In the genomic region with DNA sequence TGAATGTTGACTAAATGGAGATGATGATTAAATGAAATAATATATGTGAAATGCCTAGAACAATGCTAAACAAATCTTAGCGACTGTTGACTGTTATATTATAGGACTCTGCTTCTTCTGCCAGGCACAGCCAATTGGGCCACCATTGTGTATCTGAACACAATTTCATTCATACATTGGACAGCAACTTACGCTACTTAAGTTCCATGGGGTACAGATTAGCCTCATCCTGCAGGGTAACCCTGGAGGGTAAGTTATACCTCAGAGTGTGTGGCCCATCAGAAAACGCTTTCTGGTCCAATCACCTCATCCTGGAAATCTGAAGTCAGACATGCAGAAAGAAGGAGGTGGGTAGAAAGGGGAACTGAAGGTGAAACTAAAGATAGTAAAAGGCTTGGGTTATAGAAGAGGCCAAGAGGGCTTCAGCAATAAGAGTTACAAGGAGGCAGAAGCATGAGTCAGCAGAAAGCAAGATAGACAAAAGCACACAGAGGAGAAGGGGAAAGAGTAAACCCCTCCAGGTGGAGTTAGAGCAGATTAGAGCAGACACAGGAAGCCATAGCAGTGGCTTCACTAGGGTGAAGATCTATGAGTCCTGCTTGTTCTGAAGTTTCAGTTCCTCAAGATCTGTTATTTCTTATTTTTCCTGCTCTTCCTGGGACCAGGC, we compare ENCODE assay signal across 1 cellular context.
TF ChIP-seq lines count a peak whose summit lies in the region.

No MANE protein-coding gene starts in this region.

TF ChIP-seq in A549, 52 proteins besides CTCF, POLR2A, EP300 and RAD21 (continued from another document):
- TF ChIP-seq, protein P1, sequence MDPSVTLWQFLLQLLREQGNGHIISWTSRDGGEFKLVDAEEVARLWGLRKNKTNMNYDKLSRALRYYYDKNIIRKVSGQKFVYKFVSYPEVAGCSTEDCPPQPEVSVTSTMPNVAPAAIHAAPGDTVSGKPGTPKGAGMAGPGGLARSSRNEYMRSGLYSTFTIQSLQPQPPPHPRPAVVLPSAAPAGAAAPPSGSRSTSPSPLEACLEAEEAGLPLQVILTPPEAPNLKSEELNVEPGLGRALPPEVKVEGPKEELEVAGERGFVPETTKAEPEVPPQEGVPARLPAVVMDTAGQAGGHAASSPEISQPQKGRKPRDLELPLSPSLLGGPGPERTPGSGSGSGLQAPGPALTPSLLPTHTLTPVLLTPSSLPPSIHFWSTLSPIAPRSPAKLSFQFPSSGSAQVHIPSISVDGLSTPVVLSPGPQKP (IDR thresholded peaks at IDR 0.05; ENCODE audit: low read depth, low read length), result no peak
